In genomic region chr15:67882487-67883227, GRCh38 we compare ENCODE assay signal across 11 cellular contexts. TPM values are rescaled to one million over a fixed set of nuclear protein-coding genes. Genes with fewer than 3 reads are reported as not detected.
DNase-seq lines count a peak whose midpoint lies in the region; ATAC-seq and TF ChIP-seq lines count a peak whose summit lies in the region.
"Had no signal": no experiment of that assay in that cellular context is flagged by ENCODE, and none has a peak within 500 bp of the region (broad histone marks: within the 10 kb centered on the region; RNA-seq: fewer than 3 reads in every experiment).

No MANE protein-coding gene starts in this region.

- H3K9me3 Mint-ChIP-seq in CD4-positive, CD25-positive, alpha-beta regulatory T cell = no peaks in the 10 kb centered on the region
- H3K9me3 Mint-ChIP-seq in activated B cell treated with CpG ODN at 0.5 μM for 24 hours (no peaks in the 10 kb centered on the region), naive B cell (no peaks in the 10 kb centered on the region)

- no peaks in the 10 kb centered on the region for H3K36me3 Mint-ChIP-seq in CD4-positive, CD25-positive, alpha-beta regulatory T cell
- H3K36me3 Mint-ChIP-seq in activated B cell treated with CpG ODN at 0.5 μM for 24 hours (ENCODE audit: low read depth) (no peaks in the 10 kb centered on the region), naive B cell (no peaks in the 10 kb centered on the region)

- H3K27ac Mint-ChIP-seq in CD4-positive, CD25-positive, alpha-beta regulatory T cell = peak overlapping the region in 1 of 3 donors; percentile 10
- H3K27ac Mint-ChIP-seq in activated B cell treated with CpG ODN at 0.5 μM for 24 hours (no peak overlapping the region), naive B cell (peak overlapping the region in 2 of 6 donors; percentile 8 to 37)

- H3K27me3 Mint-ChIP-seq in CD4-positive, CD25-positive, alpha-beta regulatory T cell = peaks cover 58% of the 10 kb centered on the region
- H3K27me3 Mint-ChIP-seq in activated B cell treated with CpG ODN at 0.5 μM for 24 hours = peaks cover 31% of the 10 kb centered on the region
- peaks cover 23 to 30% (median 24%) of the 10 kb centered on the region in 3 donors for H3K27me3 Mint-ChIP-seq in naive B cell

- peaks cover 11% of the 10 kb centered on the region for H3K4me1 ChIP-seq in CD4-positive, CD25-positive, alpha-beta regulatory T cell (ENCODE audit: control insufficient read depth, insufficient read depth, low read length, poor library complexity, severe bottlenecking)
- no peaks in the 10 kb centered on the region for H3K4me1 ChIP-seq in ovary (ENCODE audit: insufficient read depth)

- no peak for TF ChIP-seq EP300 in ovary (IDR thresholded peaks at IDR 0.05)

- no peak overlapping the region for H3K4me3 ChIP-seq in CD4-positive, CD25-positive, alpha-beta regulatory T cell (ENCODE audit: low read depth, low read length)
- no peak overlapping the region for H3K4me3 ChIP-seq in Jurkat, Clone E6-1 (ENCODE audit: low read length)
- H3K4me3 ChIP-seq in ovary = no peak overlapping the region

- no peaks in the 10 kb centered on the region for H3K36me3 ChIP-seq in CD4-positive, CD25-positive, alpha-beta regulatory T cell (ENCODE audit: control insufficient read depth, insufficient read depth, low read length)
- no peaks in the 10 kb centered on the region for H3K36me3 ChIP-seq in ovary

- POLR2A ChIA-PET in activated B cell treated with CpG ODN at 0.5 μM for 24 hours (lab: Charles Lee) = no interaction called here

- peak; percentile 37 to 54 for ATAC-seq in CD4-positive, CD25-positive, alpha-beta regulatory T cell (ENCODE audit: low read depth in 2 of 2)
- ATAC-seq in activated B cell treated with CpG ODN at 0.5 μM for 24 hours (ENCODE audit: low read depth) (peak; percentile 37), naive B cell (ENCODE audit: low read depth in 2 of 2) (peak; percentile 49 to 52), HG02870 (IDR thresholded peaks at IDR 0.05; ENCODE audit: unreplicated experiment) (no peak), HG03196 (IDR thresholded peaks at IDR 0.05; ENCODE audit: unreplicated experiment) (no peak)

- no peak for TF ChIP-seq POLR2A in ovary (IDR thresholded peaks at IDR 0.05)

- H3K4me1 Mint-ChIP-seq in CD4-positive, CD25-positive, alpha-beta regulatory T cell = peaks cover 0 to 15% (median 2%) of the 10 kb centered on the region in 4 donors
- peaks cover 10% of the 10 kb centered on the region for H3K4me1 Mint-ChIP-seq in activated B cell treated with CpG ODN at 0.5 μM for 24 hours
- H3K4me1 Mint-ChIP-seq in naive B cell = peaks cover 13 to 23% (median 16%) of the 10 kb centered on the region in 3 donors

- 74 to 77% (median 76%) methylated on average over 8 of the region's 8 CpGs for WGBS in ovary, 3 donors

- TF ChIP-seq CTCF in activated B cell treated with CpG ODN at 0.5 μM for 24 hours (IDR thresholded peaks at IDR 0.05) = no peak
- no peak for TF ChIP-seq CTCF in ovary (IDR thresholded peaks at IDR 0.05)

- peaks cover 29% of the 10 kb centered on the region for H3K27me3 ChIP-seq in CD4-positive, CD25-positive, alpha-beta regulatory T cell (ENCODE audit: control insufficient read depth, insufficient read depth, low read length)
- no peaks in the 10 kb centered on the region for H3K27me3 ChIP-seq in ovary

- H3K27ac ChIP-seq in CD4-positive, CD25-positive, alpha-beta regulatory T cell (ENCODE audit: insufficient read depth, low read length, poor library complexity, severe bottlenecking) = no peak overlapping the region
- H3K27ac ChIP-seq in ovary = no peak overlapping the region

- CTCF ChIA-PET in activated B cell treated with CpG ODN at 0.5 μM for 24 hours (lab: Charles Lee) = no interaction called here

- no peaks in the 10 kb centered on the region for H3K9me3 ChIP-seq in CD4-positive, CD25-positive, alpha-beta regulatory T cell (ENCODE audit: control insufficient read depth in 2 of 2, low read length in 2 of 2)
- H3K9me3 ChIP-seq in ovary = no peaks in the 10 kb centered on the region

- intact Hi-C loops in activated B cell treated with CpG ODN at 0.5 μM for 24 hours (cut with micrococcal nuclease) = no loop called here
- intact Hi-C loops in ovary (cut with DNase I) = loop anchor here in 1 of 4 donors (10.0 kb wide), 1 partner anchor 172 kb away; the partner anchor contains the start of gene PIAS1

- peak overlapping the region in 3 of 4 donors; percentile 8 to 51 (median 17) for H3K4me3 Mint-ChIP-seq in CD4-positive, CD25-positive, alpha-beta regulatory T cell
- H3K4me3 Mint-ChIP-seq in activated B cell treated with CpG ODN at 0.5 μM for 24 hours (no peak overlapping the region), naive B cell (peak overlapping the region in 3 of 8 donors; percentile 29 to 45 (median 40))

- DNase-seq in CD4-positive, CD25-positive, alpha-beta regulatory T cell = peak in 1 of 3 donors; percentile 60
- peak; percentile 92 for DNase-seq in Jurkat, Clone E6-1 (ENCODE audit: low read depth, low spot score)
- no peak for DNase-seq in activated B cell treated with CpG ODN at 0.5 μM for 24 hours
- DNase-seq in naive B cell = no peak
- DNase-seq in hepatic stellate cell (ENCODE audit: low spot score) = no peak
- no peak for DNase-seq in ovary
- DNase-seq: DMS 273 treated with DMSO at 0.1 percent for 48 hours, NCI-H1694 treated with DMSO at 0.1 percent for 48 hours had no signal

RNA-seq across cellular contexts. Expression of gene RNU6-1, which starts 42.8 kb away (rescaled TPM):
- not detected for total RNA-seq in CD4-positive, CD25-positive, alpha-beta regulatory T cell
- not detected for polyA plus RNA-seq in CD4-positive, CD25-positive, alpha-beta regulatory T cell
- not detected for polyA plus RNA-seq in Jurkat, Clone E6-1 (2012; ENCODE audit: insufficient read depth, insufficient read length)
- total RNA-seq in activated B cell treated with CpG ODN at 0.5 μM for 24 hours = not detected in 2 replicates
- polyA plus RNA-seq in naive B cell (ENCODE audit: low read depth in 6 of 6) = not detected
- not detected for total RNA-seq in ovary
- polyA plus RNA-seq in ovary = not detected
- total RNA-seq: posterior vena cava had no signal

RNA-seq across cellular contexts. Expression of gene SKOR1, which starts 57.3 kb away (rescaled TPM):
- total RNA-seq in CD4-positive, CD25-positive, alpha-beta regulatory T cell = 2.5 TPM
- polyA plus RNA-seq in CD4-positive, CD25-positive, alpha-beta regulatory T cell = not detected
- polyA plus RNA-seq in Jurkat, Clone E6-1 (2012; ENCODE audit: insufficient read depth, insufficient read length) = not detected
- total RNA-seq in activated B cell treated with CpG ODN at 0.5 μM for 24 hours (0.53 and 0.64 TPM in 2 replicates), ovary (1 to 10 TPM in 2 of 7 donors, under 1 TPM in 5; 0.34 to 1.2 (median 0.92) TPM)
- polyA plus RNA-seq in naive B cell (ENCODE audit: low read depth in 6 of 6) (under 1 TPM in 3 of 6 donors, not detected in 3; 0.07 to 0.19 (median 0.13) TPM), ovary (under 1 TPM; 0.05 to 0.67 TPM)

Comparison
In these comparisons a context has a peak if more than half of its experiments do, and no peak if none do; other contexts are left out.
1. ATAC-seq: peak in CD4-positive, CD25-positive, alpha-beta regulatory T cell (2 of 2), activated B cell treated with CpG ODN at 0.5 μM for 24 hours (single experiment) and naive B cell (2 of 2); none in HG02870 (single experiment) and HG03196 (single experiment).